ENCODE assay signal across 9 cellular contexts in genomic region chr21:41477641-41478318, GRCh38. TPM values are rescaled to one million over a fixed set of nuclear protein-coding genes. Genes with fewer than 3 reads are reported as not detected.
DNase-seq lines count a peak whose midpoint lies in the region; ATAC-seq and TF ChIP-seq lines count a peak whose summit lies in the region.
"Had no signal": no experiment of that assay in that cellular context is flagged by ENCODE, and none has a peak within 500 bp of the region (broad histone marks: within the 10 kb centered on the region; RNA-seq: fewer than 3 reads in every experiment).

No MANE protein-coding gene starts in this region.

- no peak overlapping the region for H3K4me3 ChIP-seq in tibial artery

- peaks cover 0 to 45% of the 10 kb centered on the region in 2 donors for H3K27me3 ChIP-seq in tibial artery

- H3K4me3 Mint-ChIP-seq in activated CD4-positive, alpha-beta T cell treated with anti-CD3 and anti-CD28 coated beads, Interleukin-2, amount 10 ng/mL, durations not matched to agents 7 days and 5 days = no peak overlapping the region
- H3K4me3 Mint-ChIP-seq: activated CD8-positive, alpha-beta memory T cell treated with anti-CD3 and anti-CD28 coated beads, Interleukin-2, amount 10 ng/mL, durations not matched to agents 7 days and 5 days had no signal

- peak; percentile 6; the same call in 1 of the 2 replicates for TF ChIP-seq RAD21 in Ishikawa (IDR thresholded peaks at IDR 0.05; ENCODE audit: low read depth)

- H3K9me3 Mint-ChIP-seq in activated CD4-positive, alpha-beta T cell treated with anti-CD3 and anti-CD28 coated beads, Interleukin-2, amount 10 ng/mL, durations not matched to agents 7 days and 5 days = no peaks in the 10 kb centered on the region

- POLR2A ChIA-PET in activated CD4-positive, alpha-beta T cell treated with anti-CD3 and anti-CD28 coated beads, Interleukin-2, amount 10 ng/mL, durations not matched to agents 7 days and 5 days (lab: Charles Lee) = interaction anchor here (0.6 kb wide), 1 partner anchor 102 kb away, joined by 3 read pairs; no protein-coding TSS in a partner anchor

- peak; percentile 96 for TF ChIP-seq EP300 in Ishikawa (IDR thresholded peaks at IDR 0.05; ENCODE audit: borderline replicate concordance)

- peaks cover 26% of the 10 kb centered on the region for H3K27me3 Mint-ChIP-seq in activated CD4-positive, alpha-beta T cell treated with anti-CD3 and anti-CD28 coated beads, Interleukin-2, amount 10 ng/mL, durations not matched to agents 7 days and 5 days

- TF ChIP-seq CTCF in tibial artery (IDR thresholded peaks at IDR 0.05) = no peak

- CTCF ChIA-PET in activated CD4-positive, alpha-beta T cell treated with anti-CD3 and anti-CD28 coated beads, Interleukin-2, amount 10 ng/mL, durations not matched to agents 7 days and 5 days (lab: Charles Lee) = interaction anchor here (0.6 kb wide), 1 partner anchor 15 kb away, joined by 3 read pairs; no protein-coding TSS in a partner anchor

- H3K27ac Mint-ChIP-seq in activated CD4-positive, alpha-beta T cell treated with anti-CD3 and anti-CD28 coated beads, Interleukin-2, amount 10 ng/mL, durations not matched to agents 7 days and 5 days = no peak overlapping the region
- H3K27ac Mint-ChIP-seq: activated CD8-positive, alpha-beta memory T cell treated with anti-CD3 and anti-CD28 coated beads, Interleukin-2, amount 10 ng/mL, durations not matched to agents 7 days and 5 days had no signal

- no peak for ATAC-seq in GM18519 (IDR thresholded peaks at IDR 0.05; ENCODE audit: low FRiP score, unreplicated experiment)

- H3K9me3 ChIP-seq in tibial artery = no peaks in the 10 kb centered on the region

- no peak overlapping the region for H3K27ac ChIP-seq in tibial artery

- intact Hi-C loops in tibial artery (cut with DNase I; ENCODE audit: low total_unique reads) = no loop called here

- H3K4me1 Mint-ChIP-seq in activated CD4-positive, alpha-beta T cell treated with anti-CD3 and anti-CD28 coated beads, Interleukin-2, amount 10 ng/mL, durations not matched to agents 7 days and 5 days = peaks cover 11% of the 10 kb centered on the region

- DNase-seq in RPMI8226 (peak; percentile 95), iPS-NIHi11 (ENCODE audit: low spot score) (peak; percentile 78), smooth muscle cell of the brain vasculature (ENCODE audit: low read depth, low spot score) (peak; percentile 82), tibial artery (no peak)
- DNase-seq in stimulated activated CD4-positive, alpha-beta T cell treated with anti-CD3 and anti-CD28 coated beads, Interleukin-4, amount 100 ng/mL, for 24 hours = no peak
- no peak for DNase-seq in activated CD4-positive, alpha-beta T cell treated with anti-CD3 and anti-CD28 coated beads, Interleukin-2, amount 10 ng/mL, durations not matched to agents 7 days and 5 days
- DNase-seq: activated CD8-positive, alpha-beta memory T cell treated with anti-CD3 and anti-CD28 coated beads, Interleukin-2, amount 10 ng/mL, durations not matched to agents 7 days and 5 days had no signal

- no peaks in the 10 kb centered on the region for H3K36me3 Mint-ChIP-seq in activated CD4-positive, alpha-beta T cell treated with anti-CD3 and anti-CD28 coated beads, Interleukin-2, amount 10 ng/mL, durations not matched to agents 7 days and 5 days (ENCODE audit: low read depth)
- H3K36me3 Mint-ChIP-seq: activated CD8-positive, alpha-beta memory T cell treated with anti-CD3 and anti-CD28 coated beads, Interleukin-2, amount 10 ng/mL, durations not matched to agents 7 days and 5 days had no signal

- H3K36me3 ChIP-seq in tibial artery = peaks cover 0 to 2% (median 0%) of the 10 kb centered on the region in 3 donors

- H3K4me1 ChIP-seq in tibial artery = peaks cover 0 to 8% (median 0%) of the 10 kb centered on the region in 4 donors

TF ChIP-seq in Ishikawa, 13 proteins besides CTCF, POLR2A, EP300 and RAD21:
- TF ChIP-seq USF1 (IDR thresholded peaks at IDR 0.05) = 0 out of 2 replicates have a peak, but pooled peaks have one; percentile 18
- TF ChIP-seq EGR1 (IDR thresholded peaks at IDR 0.05) = no peak
- TF ChIP-seq MAX (IDR thresholded peaks at IDR 0.05) = peak; percentile 45; the same call in 1 of the 2 replicates
- peak; percentile 95 for TF ChIP-seq TEAD4 (IDR thresholded peaks at IDR 0.05)
- 0 out of 2 replicates have a peak, but pooled peaks have one; percentile 44 for TF ChIP-seq CEBPB (IDR thresholded peaks at IDR 0.05)
- TF ChIP-seq ZBTB7A (IDR thresholded peaks at IDR 0.05; ENCODE audit: low read depth) = peak; percentile 90
- TF ChIP-seq YY1 (IDR thresholded peaks at IDR 0.05; ENCODE audit: low read depth) = no peak
- peak; percentile 93 for TF ChIP-seq NFIC (IDR thresholded peaks at IDR 0.05)
- TF ChIP-seq TAF1 (IDR thresholded peaks at IDR 0.05; ENCODE audit: low read depth) = no peak
- no peak for TF ChIP-seq CREB1 (IDR thresholded peaks at IDR 0.05; ENCODE audit: low read depth)
- TF ChIP-seq FOXM1 (IDR thresholded peaks at IDR 0.05; ENCODE audit: borderline replicate concordance, low read depth) = peak; percentile 90
- no peak for TF ChIP-seq REST (IDR thresholded peaks at IDR 0.05; ENCODE audit: low read depth)
- peak; percentile 100 for TF ChIP-seq TCF12 (IDR thresholded peaks at IDR 0.05; ENCODE audit: low read depth)

RNA-seq across cellular contexts. Expression of gene TMPRSS2, which starts 30.2 kb away (rescaled TPM):
- total RNA-seq in activated CD4-positive, alpha-beta T cell treated with anti-CD3 and anti-CD28 coated beads, Interleukin-2, amount 10 ng/mL, durations not matched to agents 7 days and 5 days = not detected
- total RNA-seq: activated CD8-positive, alpha-beta memory T cell treated with anti-CD3 and anti-CD28 coated beads, Interleukin-2, amount 10 ng/mL, durations not matched to agents 7 days and 5 days had no signal

RNA-seq across cellular contexts. Expression of gene MX1, which starts 51.7 kb away (rescaled TPM):
- 100 to 1,000 TPM; 722 to 723 TPM for total RNA-seq in activated CD4-positive, alpha-beta T cell treated with anti-CD3 and anti-CD28 coated beads, Interleukin-2, amount 10 ng/mL, durations not matched to agents 7 days and 5 days

Comparison
In these comparisons a context has a peak if more than half of its experiments do, and no peak if none do; other contexts are left out.
1. DNase-seq: peak in RPMI8226 (single experiment), iPS-NIHi11 (single experiment) and smooth muscle cell of the brain vasculature (single experiment); none in tibial artery (0 of 2), stimulated activated CD4-positive, alpha-beta T cell treated with anti-CD3 and anti-CD28 coated beads, Interleukin-4, amount 100 ng/mL, for 24 hours (single experiment) and activated CD4-positive, alpha-beta T cell treated with anti-CD3 and anti-CD28 coated beads, Interleukin-2, amount 10 ng/mL, durations not matched to agents 7 days and 5 days (single experiment).